Comparison of ENCODE assay signal across 27 cellular contexts in genomic region chr22:49259870-49260615, GRCh38.
DNase-seq lines count a peak whose midpoint lies in the region; ATAC-seq, FAIRE-seq and TF ChIP-seq lines count a peak whose summit lies in the region.
"Had no signal": no experiment of that assay in that cellular context is flagged by ENCODE, and none has a peak within 500 bp of the region (broad histone marks: within the 10 kb centered on the region; RNA-seq: fewer than 3 reads in every experiment).

No MANE protein-coding gene starts in this region.

- H4K20me1 ChIP-seq in H1 (replicated peaks in 1 of 2; ENCODE audit: control insufficient read depth in 1 of 2, insufficient read depth in 2 of 2, low read length in 2 of 2) = no peaks in the 10 kb centered on the region

- no peak overlapping the region; the same call in 1 of the 2 replicates for H4K8ac ChIP-seq in H1 (ENCODE audit: extremely low read depth, insufficient read depth, low read length)

- H4K5ac ChIP-seq in H1 (ENCODE audit: insufficient read length, low read depth, low read length) = no peak overlapping the region

- CTCF ChIA-PET in H1 (lab: Charles Lee; ENCODE audit: partially characterized antibody) = no interaction called here

- no peak overlapping the region for H3K4ac ChIP-seq in H1 (replicated peaks; ENCODE audit: insufficient read length, low read depth, low read length)

- no peak overlapping the region for H3K18ac ChIP-seq in H1 (ENCODE audit: extremely low read depth, low read length)

- H3K27ac Mint-ChIP-seq in osteocyte (ENCODE audit: unreplicated experiment) (no peak overlapping the region), endothelial cell (ENCODE audit: unreplicated experiment) (no peak overlapping the region)
- H3K27ac Mint-ChIP-seq: B cell; CD8-positive, alpha-beta T cell; GM23338 had no signal

- no peak overlapping the region for H3K9ac ChIP-seq in H1 (replicated peaks in 1 of 4; ENCODE audit: extremely low read depth in 1 of 4, low read depth in 3 of 4, low read length in 3 of 4)

- ATAC-seq in activated CD4-positive, CD25-positive, alpha-beta regulatory T cell treated with anti-CD3 and anti-CD28 coated beads, Interleukin-2, amount 50 U/mL, for 24 hours = no peak
- ATAC-seq: CD8-positive, alpha-beta T cell; GM12878; GM23338 had no signal

- H3K4me1 Mint-ChIP-seq in osteocyte (ENCODE audit: unreplicated experiment) = no peaks in the 10 kb centered on the region
- peaks cover under 1% of the 10 kb centered on the region for H3K4me1 Mint-ChIP-seq in endothelial cell (ENCODE audit: unreplicated experiment)
- H3K4me1 Mint-ChIP-seq: B cell, GM23338 had no signal

- no peak overlapping the region for H2BK120ac ChIP-seq in H1 (replicated peaks; ENCODE audit: low read depth, low read length)

- no peaks in the 10 kb centered on the region for H3K36me3 ChIP-seq in H1 (ENCODE audit: control insufficient read depth in 2 of 4, insufficient read depth in 4 of 4, low read length in 3 of 4)

- TF ChIP-seq RAD21 in H1 (IDR thresholded peaks at IDR 0.05 in 1 of 2, conservative IDR thresholded peaks at IDR 0.05 in 1 of 2; ENCODE audit: low read depth in 2 of 2, low read length in 2 of 2) = no peak

- H2BK20ac ChIP-seq in H1 (ENCODE audit: low read length) = no peak overlapping the region

- no peaks in the 10 kb centered on the region for H3K27me3 ChIP-seq in H1 (replicated peaks in 1 of 4; ENCODE audit: control insufficient read depth in 3 of 4, extremely low read depth in 1 of 4, insufficient read depth in 3 of 4, low read length in 3 of 4)

- H2AK5ac ChIP-seq in H1 (ENCODE audit: low read depth, low read length) = 0 out of 2 replicates have a peak overlapping the region, but pooled peaks have one; percentile 86

- POLR2A ChIA-PET in H1 (lab: Charles Lee; ENCODE audit: partially characterized antibody) = no interaction called here

- DNase-seq in activated CD4-positive, CD25-positive, alpha-beta regulatory T cell treated with anti-CD3 and anti-CD28 coated beads, Interleukin-2, amount 50 U/mL, for 72 hours = peak; percentile 4
- DNase-seq in H1 (ENCODE audit: low read depth in 1 of 2, low spot score in 2 of 2) = no peak
- peak; percentile 76 for DNase-seq in osteocyte (ENCODE audit: extremely low spot score, unreplicated experiment)
- no peak for DNase-seq in urothelium cell line (ENCODE audit: low spot score)
- DNase-seq in endothelial cell (ENCODE audit: low spot score) = no peak
- no peak for DNase-seq in activated CD4-positive, alpha-beta T cell treated with anti-CD3 and anti-CD28 coated beads, Interleukin-2, amount 50 U/mL, for 48 hours
- DNase-seq: Caco-2; CD8-positive, alpha-beta T cell; DMS 273 treated with DMSO at 0.1 percent for 48 hours; DMS79; EL; GDM1; HCEC 1CT; NCI-H1048; NCI-H1417; NCI-H1694; NCI-H2029 treated with DMSO at 0.1 percent for 48 hours; NCI-H2227 treated with DMSO at 0.1 percent for 48 hours; NCI-H526 treated with DMSO at 0.1 percent for 48 hours; PC-9; SIG-M5 had no signal

- H3K9me3 Mint-ChIP-seq in osteocyte (ENCODE audit: unreplicated experiment) (peaks cover 6% of the 10 kb centered on the region), endothelial cell (ENCODE audit: unreplicated experiment) (no peaks in the 10 kb centered on the region)
- H3K9me3 Mint-ChIP-seq: CD8-positive, alpha-beta T cell had no signal

- H3K79me1 ChIP-seq in H1 (ENCODE audit: low read depth, low read length) = no peaks in the 10 kb centered on the region

- H3K79me2 ChIP-seq in H1 (ENCODE audit: control insufficient read depth in 1 of 2, insufficient read depth in 2 of 2, low read length in 2 of 2) = no peaks in the 10 kb centered on the region

- no peak overlapping the region; the same call in 1 of the 2 replicates for H2BK5ac ChIP-seq in H1 (ENCODE audit: low read depth, low read length)

- no peak overlapping the region for H3K23ac ChIP-seq in H1 (ENCODE audit: insufficient read length)

- no peak for FAIRE-seq in H1 (lab: Jason Lieb, UNC)
- FAIRE-seq in urothelium cell line (lab: Jason Lieb, UNC) = peak; percentile 68
- FAIRE-seq: GM12878 had no signal

- H2BK12ac ChIP-seq in H1 (ENCODE audit: low read depth, low read length) = no peak overlapping the region

- no peaks in the 10 kb centered on the region for H3K27me3 Mint-ChIP-seq in osteocyte (ENCODE audit: unreplicated experiment)
- H3K27me3 Mint-ChIP-seq in endothelial cell (ENCODE audit: unreplicated experiment) = peaks cover 7% of the 10 kb centered on the region

- H2BK15ac ChIP-seq in H1 (ENCODE audit: low read length) = no peak overlapping the region

- no peak overlapping the region for H4K91ac ChIP-seq in H1 (replicated peaks; ENCODE audit: insufficient read length, low read length)

- no peak for TF ChIP-seq EP300 in H1 (IDR thresholded peaks at IDR 0.05; ENCODE audit: borderline replicate concordance in 1 of 2, low read depth in 2 of 2, low read length in 2 of 2)

- no peak overlapping the region for H2AFZ ChIP-seq in H1 (ENCODE audit: low read length)
- H2AFZ ChIP-seq: GM23338, PC-9 had no signal

- H3K23me2 ChIP-seq in H1 (ENCODE audit: low read depth, low read length) = peaks cover 6% of the 10 kb centered on the region; the same call in 1 of the 2 replicates

- H3K4me3 ChIP-seq in H1 (ENCODE audit: extremely low read depth in 1 of 4, insufficient read depth in 2 of 4, low read depth in 3 of 4, low read length in 4 of 4) = no peak overlapping the region
- H3K4me3 ChIP-seq: GM12878, GM23338, PC-9 had no signal

- TF ChIP-seq CTCF in H1 (IDR thresholded peaks at IDR 0.05; ENCODE audit: control extremely low read depth in 1 of 3, insufficient read depth in 1 of 3, low read depth in 1 of 3, low read length in 3 of 3) = no peak
- TF ChIP-seq CTCF in osteocyte (IDR thresholded peaks at IDR 0.05) = no peak
- TF ChIP-seq CTCF in endothelial cell (IDR thresholded peaks at IDR 0.05; ENCODE audit: unreplicated experiment) = no peak

- no peaks in the 10 kb centered on the region for H3K9me3 ChIP-seq in H1 (ENCODE audit: insufficient read depth in 2 of 2, low read depth in 1 of 2, low read length in 1 of 2)
- H3K9me3 ChIP-seq: Caco-2 had no signal

- H3K36me3 Mint-ChIP-seq in osteocyte (ENCODE audit: unreplicated experiment) (no peaks in the 10 kb centered on the region), endothelial cell (ENCODE audit: low read depth, unreplicated experiment) (no peaks in the 10 kb centered on the region)
- H3K36me3 Mint-ChIP-seq: CD8-positive, alpha-beta T cell had no signal

- no peak overlapping the region for H3K27ac ChIP-seq in H1 (ENCODE audit: low read depth, low read length)
- H3K27ac ChIP-seq: 22Rv1, C4-2B, PC-9 had no signal

- WGBS in H1 (ENCODE audit: extremely low coverage in 1 of 2, insufficient coverage in 1 of 2, insufficient read length in 1 of 2, insufficient replicate concordance in 2 of 2, low coverage in 1 of 2, low lambda C conversion rate in 2 of 2, missing lambda C conversion rate in 1 of 2), 2 experiments = 94 to 100% methylated on average over 2 to 8 of the region's 8 CpGs

- H3K4me2 ChIP-seq in H1 (ENCODE audit: insufficient read depth in 1 of 2, low read depth in 2 of 2, low read length in 2 of 2) = no peak overlapping the region
- H3K4me2 ChIP-seq: GM23338, PC-9 had no signal

- peak overlapping the region; percentile 93 for H3K56ac ChIP-seq in H1 (replicated peaks; ENCODE audit: insufficient read length, low read depth, low read length)

- no peak overlapping the region for H3K14ac ChIP-seq in H1 (ENCODE audit: insufficient read length)

- no peak for TF ChIP-seq POLR2A in H1 (IDR thresholded peaks at IDR 0.05; ENCODE audit: control extremely low read depth in 1 of 2, low read depth in 2 of 2, low read length in 2 of 2)

- H3K4me3 Mint-ChIP-seq in osteocyte (ENCODE audit: unreplicated experiment) = no peak overlapping the region
- H3K4me3 Mint-ChIP-seq in endothelial cell (ENCODE audit: unreplicated experiment) = no peak overlapping the region
- H3K4me3 Mint-ChIP-seq: B cell; CD8-positive, alpha-beta T cell; GM23338 had no signal

- H3K4me1 ChIP-seq in H1 (replicated peaks in 1 of 4; ENCODE audit: control insufficient read depth in 3 of 4, insufficient read depth in 4 of 4, low read length in 3 of 4) = no peaks in the 10 kb centered on the region
- H3K4me1 ChIP-seq: Caco-2 had no signal

TF ChIP-seq in H1, 55 proteins besides CTCF, POLR2A, EP300 and RAD21:
- no peak for TF ChIP-seq TBP (IDR thresholded peaks at IDR 0.05; ENCODE audit: low read depth, low read length)
- no peak for TF ChIP-seq NANOG (IDR thresholded peaks at IDR 0.05; ENCODE audit: insufficient read depth, low read depth, low read length, poor library complexity, severe bottlenecking)
- no peak for TF ChIP-seq CHD1 (IDR thresholded peaks at IDR 0.05; ENCODE audit: low read depth, low read length)
- no peak for TF ChIP-seq RNF2 (IDR thresholded peaks at IDR 0.05; ENCODE audit: borderline replicate concordance, low read depth, low read length, missing control alignments, poor library complexity, severe bottlenecking)
TF ChIP-seq in H1: peak in this region for 0.

Comparison
In these comparisons a context has a peak if more than half of its experiments do, and no peak if none do; other contexts are left out.
1. DNase-seq: peak in activated CD4-positive, CD25-positive, alpha-beta regulatory T cell treated with anti-CD3 and anti-CD28 coated beads, Interleukin-2, amount 50 U/mL, for 72 hours (single experiment) and osteocyte (single experiment); none in H1 (0 of 2), urothelium cell line (single experiment), endothelial cell (single experiment) and activated CD4-positive, alpha-beta T cell treated with anti-CD3 and anti-CD28 coated beads, Interleukin-2, amount 50 U/mL, for 48 hours (0 of 2).